1 cellular context compared by ENCODE assay signal in genomic region chr14:20686386-20687143, GRCh38.
TF ChIP-seq lines count a peak whose summit lies in the region.

No MANE protein-coding gene starts in this region.

TF ChIP-seq in HepG2, 621 proteins besides CTCF, POLR2A, EP300 and RAD21 (continued from another document and continues in another):
- no peak for TF ChIP-seq ZNF101 (CRISPR knock-in tag; IDR thresholded peaks at IDR 0.05; ENCODE audit: borderline replicate concordance, low read depth)
- TF ChIP-seq ZNF276 (CRISPR knock-in tag; IDR thresholded peaks at IDR 0.05; ENCODE audit: low read depth) = no peak
- no peak for TF ChIP-seq CREBL2 (CRISPR knock-in tag; IDR thresholded peaks at IDR 0.05; ENCODE audit: borderline replicate concordance)
- no peak for TF ChIP-seq POGK (CRISPR knock-in tag; conservative IDR thresholded peaks at IDR 0.05)
- peak; percentile 79; the same call in 1 of the 2 replicates for TF ChIP-seq DPF2 (CRISPR knock-in tag; IDR thresholded peaks at IDR 0.05; ENCODE audit: borderline replicate concordance, low read depth)
- no peak for TF ChIP-seq MAX (IDR thresholded peaks at IDR 0.05)
- TF ChIP-seq AHDC1 (CRISPR knock-in tag; IDR thresholded peaks at IDR 0.05; ENCODE audit: borderline replicate concordance) = peak; percentile 77; the same call in 1 of the 2 replicates
- 0 out of 2 replicates have a peak, but pooled peaks have one; percentile 45 for TF ChIP-seq ZIK1 (CRISPR knock-in tag; IDR thresholded peaks at IDR 0.05; ENCODE audit: borderline replicate concordance, low read depth)
- TF ChIP-seq PAX8 (CRISPR knock-in tag; IDR thresholded peaks at IDR 0.05; ENCODE audit: borderline replicate concordance) = no peak
- TF ChIP-seq IRF9 (CRISPR knock-in tag; IDR thresholded peaks at IDR 0.05; ENCODE audit: borderline replicate concordance) = no peak
- TF ChIP-seq HNF1B (CRISPR knock-in tag; IDR thresholded peaks at IDR 0.05) = 0 out of 2 replicates have a peak, but pooled peaks have one; percentile 34
- no peak for TF ChIP-seq KLF13 (CRISPR knock-in tag; IDR thresholded peaks at IDR 0.05)
- TF ChIP-seq IKZF1 (IDR thresholded peaks at IDR 0.05) = no peak
- peak; percentile 89 for TF ChIP-seq MIXL1 (CRISPR knock-in tag; IDR thresholded peaks at IDR 0.05)
- TF ChIP-seq KIAA2018 (CRISPR knock-in tag; IDR thresholded peaks at IDR 0.05; ENCODE audit: borderline replicate concordance) = no peak
- TF ChIP-seq ZNF883 (CRISPR knock-in tag; IDR thresholded peaks at IDR 0.05; ENCODE audit: not compliant biosample characterization) = no peak
- TF ChIP-seq NR2F1 (CRISPR knock-in tag; IDR thresholded peaks at IDR 0.05) = no peak; a peak in 1 of 4 replicates
- TF ChIP-seq NR1H2 (CRISPR knock-in tag; IDR thresholded peaks at IDR 0.05; ENCODE audit: borderline replicate concordance, low read depth) = no peak
- TF ChIP-seq ZNF501 (CRISPR knock-in tag; IDR thresholded peaks at IDR 0.05) = no peak
- no peak for TF ChIP-seq ZBTB4 (CRISPR knock-in tag; IDR thresholded peaks at IDR 0.05; ENCODE audit: borderline replicate concordance)
- no peak for TF ChIP-seq MYNN (CRISPR knock-in tag; IDR thresholded peaks at IDR 0.05; ENCODE audit: low read depth)
- no peak for TF ChIP-seq CBX1 (IDR thresholded peaks at IDR 0.05; ENCODE audit: low read depth)
- no peak for TF ChIP-seq ZBTB7A (CRISPR knock-in tag; IDR thresholded peaks at IDR 0.05)
- TF ChIP-seq NFATC3 (CRISPR knock-in tag; IDR thresholded peaks at IDR 0.05) = no peak
- no peak for TF ChIP-seq ZMYM4 (CRISPR knock-in tag; IDR thresholded peaks at IDR 0.05)
- no peak for TF ChIP-seq ZNF367 (CRISPR knock-in tag; IDR thresholded peaks at IDR 0.05; ENCODE audit: borderline replicate concordance)
- no peak for TF ChIP-seq SETDB1 (CRISPR knock-in tag; IDR thresholded peaks at IDR 0.05; ENCODE audit: borderline replicate concordance)
- TF ChIP-seq ZNF552 (CRISPR knock-in tag; IDR thresholded peaks at IDR 0.05; ENCODE audit: borderline replicate concordance) = no peak
- no peak for TF ChIP-seq ZNF644 (CRISPR knock-in tag; IDR thresholded peaks at IDR 0.05; ENCODE audit: low read depth)
- no peak for TF ChIP-seq POLR2AphosphoS2 (IDR thresholded peaks at IDR 0.05; ENCODE audit: low read depth, low read length)
